Comparison of ENCODE assay signal across 15 cellular contexts in the genomic region with DNA sequence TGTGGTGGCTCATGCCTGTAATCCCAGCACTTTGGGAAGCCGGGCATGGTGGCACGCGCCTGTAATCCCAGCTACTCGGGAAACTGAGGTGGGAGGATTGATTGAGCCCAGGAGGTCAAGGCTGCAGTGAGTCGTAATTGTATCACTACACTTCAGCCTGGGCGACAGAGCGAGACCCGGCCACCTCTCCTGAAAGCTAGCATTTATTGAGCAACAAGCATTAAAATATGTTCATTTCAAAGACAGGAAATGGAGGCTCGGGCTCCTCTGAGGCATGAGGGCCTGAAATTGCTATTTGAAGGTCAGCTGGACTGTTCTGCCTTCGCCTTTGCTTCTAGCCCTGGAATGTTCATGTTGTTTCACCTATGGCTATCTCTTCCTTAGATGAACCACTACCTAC. TPM values are rescaled to one million over a fixed set of nuclear protein-coding genes. Genes with fewer than 3 reads are reported as not detected.
"Had no signal": no experiment of that assay in that cellular context is flagged by ENCODE, and none has a peak within 500 bp of the region (broad histone marks: within the 10 kb centered on the region; RNA-seq: fewer than 3 reads in every experiment).

No MANE protein-coding gene starts in this region.

- H3K4me1 Mint-ChIP-seq: activated CD4-positive, alpha-beta memory T cell treated with anti-CD3 and anti-CD28 coated beads, Interleukin-2, amount 10 ng/mL, durations not matched to agents 7 days and 5 days had no signal

- H3K27ac Mint-ChIP-seq: activated CD4-positive, alpha-beta memory T cell treated with anti-CD3 and anti-CD28 coated beads, Interleukin-2, amount 10 ng/mL, durations not matched to agents 7 days and 5 days had no signal

- H3K36me3 ChIP-seq: breast epithelium, uterus had no signal

- H3K27me3 Mint-ChIP-seq: activated CD4-positive, alpha-beta memory T cell treated with anti-CD3 and anti-CD28 coated beads, Interleukin-2, amount 10 ng/mL, durations not matched to agents 7 days and 5 days had no signal

- H3K27me3 ChIP-seq: breast epithelium, esophagus muscularis mucosa, hepatocyte, tibial artery, uterus had no signal

- H3K4me1 ChIP-seq: breast epithelium, esophagus muscularis mucosa, tibial artery, uterus had no signal

- H3K27ac ChIP-seq: breast epithelium, esophagus muscularis mucosa, hepatocyte, skin epidermis, tibial artery, uterus had no signal

- DNase-seq: activated CD4-positive, alpha-beta memory T cell treated with anti-CD3 and anti-CD28 coated beads, Interleukin-2, amount 10 ng/mL, durations not matched to agents 7 days and 5 days; activated gamma-delta T cell treated with Interleukin-2 at 50 U/mL for 16 hours; activated T-cell treated with anti-CD3 and anti-CD28 coated beads, Interleukin-2, amount 50 U/mL, for 48 hours; aorta; midbrain; tibial artery; uterus had no signal

- H3K4me3 ChIP-seq: breast epithelium, esophagus muscularis mucosa, hepatocyte, skin epidermis, tibial artery, uterus had no signal

- H3K9me3 ChIP-seq: breast epithelium, esophagus muscularis mucosa, tibial artery, uterus had no signal

- H3K4me3 Mint-ChIP-seq: activated CD4-positive, alpha-beta memory T cell treated with anti-CD3 and anti-CD28 coated beads, Interleukin-2, amount 10 ng/mL, durations not matched to agents 7 days and 5 days had no signal

RNA-seq across cellular contexts. Expression of a gene that starts 34.5 kb away (rescaled TPM):
- total RNA-seq: aorta; breast epithelium; esophagus muscularis mucosa; frontal cortex; kidney epithelial cell; lower leg skin; T-helper 2 cell treated with Interferon-gamma antibody and Interleukin-4, amounts not matched to agents 100 ng/mL and 5 ng/mL, for 36 hours had no signal
